Comparison of ENCODE assay signal across 1 cellular context in genomic region chr7:142248-142955, GRCh38.
TF ChIP-seq lines count a peak whose summit lies in the region.

No MANE protein-coding gene starts in this region.

TF ChIP-seq in WTC11, 78 proteins besides CTCF, POLR2A, EP300 and RAD21 (continued from another document):
- TF ChIP-seq PREB (CRISPR knock-in tag; IDR thresholded peaks at IDR 0.05; ENCODE audit: borderline replicate concordance) (no peak), ATF1 (CRISPR knock-in tag; IDR thresholded peaks at IDR 0.05) (no peak)
TF ChIP-seq in WTC11: peak in this region for 0.
